In genomic region chr22:19818264-19819208, GRCh38 we compare ENCODE assay signal across 18 cellular contexts. TPM values are rescaled to one million over a fixed set of nuclear protein-coding genes. Genes with fewer than 3 reads are reported as not detected.
DNase-seq lines count a peak whose midpoint lies in the region; ATAC-seq and FAIRE-seq lines count a peak whose summit lies in the region.
"Had no signal": no experiment of that assay in that cellular context is flagged by ENCODE, and none has a peak within 500 bp of the region (broad histone marks: within the 10 kb centered on the region; RNA-seq: fewer than 3 reads in every experiment).

No MANE protein-coding gene starts in this region.

- H3K36me3 Mint-ChIP-seq in activated CD4-positive, alpha-beta memory T cell treated with anti-CD3 and anti-CD28 coated beads, Interleukin-2, amount 10 ng/mL, durations not matched to agents 7 days and 5 days (ENCODE audit: low read depth) = no peaks in the 10 kb centered on the region
- peaks cover 3% of the 10 kb centered on the region for H3K36me3 Mint-ChIP-seq in activated CD4-positive, alpha-beta memory T cell treated with anti-CD3 and anti-CD28 coated beads for 36 hours

- POLR2A ChIA-PET in activated CD4-positive, alpha-beta memory T cell treated with anti-CD3 and anti-CD28 coated beads, Interleukin-2, amount 10 ng/mL, durations not matched to agents 7 days and 5 days (lab: Charles Lee) = no interaction called here
- POLR2A ChIA-PET in activated CD4-positive, alpha-beta memory T cell treated with anti-CD3 and anti-CD28 coated beads for 36 hours (lab: Charles Lee) = no interaction called here

- H3K27ac Mint-ChIP-seq in activated CD4-positive, alpha-beta memory T cell treated with anti-CD3 and anti-CD28 coated beads, Interleukin-2, amount 10 ng/mL, durations not matched to agents 7 days and 5 days = no peak overlapping the region
- H3K27ac Mint-ChIP-seq in activated CD4-positive, alpha-beta memory T cell treated with anti-CD3 and anti-CD28 coated beads for 36 hours = no peak overlapping the region
- H3K27ac Mint-ChIP-seq: activated B cell treated with CpG ODN at 0.5 μM for 24 hours; CD4-positive, alpha-beta memory T cell; T-helper 2 cell treated with Interferon-gamma antibody and Interleukin-4, amounts not matched to agents 5 μg/mL and 100 μg/mL, for 36 hours had no signal

- peak; percentile 68 for FAIRE-seq in urothelium cell line (lab: Jason Lieb, UNC)
- FAIRE-seq: GM18507 had no signal

- no peaks in the 10 kb centered on the region for H3K27me3 Mint-ChIP-seq in activated CD4-positive, alpha-beta memory T cell treated with anti-CD3 and anti-CD28 coated beads, Interleukin-2, amount 10 ng/mL, durations not matched to agents 7 days and 5 days
- H3K27me3 Mint-ChIP-seq in activated CD4-positive, alpha-beta memory T cell treated with anti-CD3 and anti-CD28 coated beads for 36 hours = no peaks in the 10 kb centered on the region
- H3K27me3 Mint-ChIP-seq: activated B cell treated with CpG ODN at 0.5 μM for 24 hours; CD4-positive, alpha-beta memory T cell; naive thymus-derived CD4-positive, alpha-beta T cell had no signal

- no peak overlapping the region for H3K4me3 Mint-ChIP-seq in activated CD4-positive, alpha-beta memory T cell treated with anti-CD3 and anti-CD28 coated beads, Interleukin-2, amount 10 ng/mL, durations not matched to agents 7 days and 5 days
- H3K4me3 Mint-ChIP-seq in activated CD4-positive, alpha-beta memory T cell treated with anti-CD3 and anti-CD28 coated beads for 36 hours = no peak overlapping the region
- H3K4me3 Mint-ChIP-seq: activated B cell treated with CpG ODN at 0.5 μM for 24 hours; CD4-positive, alpha-beta memory T cell; naive thymus-derived CD4-positive, alpha-beta T cell; T-helper 2 cell treated with Interferon-gamma antibody and Interleukin-4, amounts not matched to agents 5 μg/mL and 100 μg/mL, for 36 hours had no signal

- DNase-seq in activated CD4-positive, alpha-beta memory T cell treated with anti-CD3 and anti-CD28 coated beads, Interleukin-2, amount 10 ng/mL, durations not matched to agents 7 days and 5 days = peak; percentile 12
- no peak for DNase-seq in activated CD4-positive, alpha-beta memory T cell treated with anti-CD3 and anti-CD28 coated beads for 36 hours
- DNase-seq in activated CD8-positive, alpha-beta memory T cell treated with anti-CD3 and anti-CD28 coated beads, Interleukin-2, amount 50 U/mL, for 4 hours = peak; percentile 7
- DNase-seq in mesenteric fat pad (ENCODE audit: low spot score) (peak; percentile 87), urothelium cell line (ENCODE audit: low spot score) (no peak), NCI-H345 (lab: John Stamatoyannopoulos, UW) (no peak), hepatic stellate cell (ENCODE audit: low spot score) (no peak)
- DNase-seq: activated B cell treated with CpG ODN at 0.5 μM for 24 hours; amniotic stem cell; CD4-positive, alpha-beta memory T cell; GOT3; NCI-H748 treated with DMSO at 0.1 percent for 48 hours had no signal

- no peaks in the 10 kb centered on the region for H3K9me3 Mint-ChIP-seq in activated CD4-positive, alpha-beta memory T cell treated with anti-CD3 and anti-CD28 coated beads, Interleukin-2, amount 10 ng/mL, durations not matched to agents 7 days and 5 days
- no peaks in the 10 kb centered on the region for H3K9me3 Mint-ChIP-seq in activated CD4-positive, alpha-beta memory T cell treated with anti-CD3 and anti-CD28 coated beads for 36 hours
- H3K9me3 Mint-ChIP-seq: activated B cell treated with CpG ODN at 0.5 μM for 24 hours; CD4-positive, alpha-beta memory T cell; naive thymus-derived CD4-positive, alpha-beta T cell; T-helper 2 cell treated with Interferon-gamma antibody and Interleukin-4, amounts not matched to agents 5 μg/mL and 100 μg/mL, for 36 hours had no signal

- intact Hi-C loops in activated CD4-positive, alpha-beta memory T cell treated with anti-CD3 and anti-CD28 coated beads for 36 hours (cut with micrococcal nuclease) = no loop called here

- CTCF ChIA-PET in activated CD4-positive, alpha-beta memory T cell treated with anti-CD3 and anti-CD28 coated beads, Interleukin-2, amount 10 ng/mL, durations not matched to agents 7 days and 5 days (lab: Charles Lee) = no interaction called here
- CTCF ChIA-PET in activated CD4-positive, alpha-beta memory T cell treated with anti-CD3 and anti-CD28 coated beads for 36 hours (lab: Charles Lee) = no interaction called here

- no peaks in the 10 kb centered on the region for H3K4me1 Mint-ChIP-seq in activated CD4-positive, alpha-beta memory T cell treated with anti-CD3 and anti-CD28 coated beads, Interleukin-2, amount 10 ng/mL, durations not matched to agents 7 days and 5 days
- no peaks in the 10 kb centered on the region for H3K4me1 Mint-ChIP-seq in activated CD4-positive, alpha-beta memory T cell treated with anti-CD3 and anti-CD28 coated beads for 36 hours (ENCODE audit: low read depth)
- H3K4me1 Mint-ChIP-seq: activated B cell treated with CpG ODN at 0.5 μM for 24 hours had no signal

- no peak for ATAC-seq in HG02840 (IDR thresholded peaks at IDR 0.05; ENCODE audit: low FRiP score, unreplicated experiment)
- ATAC-seq: naive thymus-derived CD4-positive, alpha-beta T cell had no signal

RNA-seq across cellular contexts. Expression of gene GNB1L, which starts 36.1 kb away (rescaled TPM):
- 1 to 10 TPM; 7.4 to 8.7 TPM for total RNA-seq in activated CD4-positive, alpha-beta memory T cell treated with anti-CD3 and anti-CD28 coated beads, Interleukin-2, amount 10 ng/mL, durations not matched to agents 7 days and 5 days
- 10 to 100 TPM; 11.3 to 12.3 TPM for total RNA-seq in activated CD4-positive, alpha-beta memory T cell treated with anti-CD3 and anti-CD28 coated beads for 36 hours
- 4.2 TPM for total RNA-seq in mesenteric fat pad

RNA-seq across cellular contexts. Expression of gene RTL10, which starts 36.1 kb away (rescaled TPM):
- 10 to 100 TPM; 13.3 to 13.5 TPM for total RNA-seq in activated CD4-positive, alpha-beta memory T cell treated with anti-CD3 and anti-CD28 coated beads, Interleukin-2, amount 10 ng/mL, durations not matched to agents 7 days and 5 days
- 10 to 100 TPM; 11.5 to 13.5 TPM for total RNA-seq in activated CD4-positive, alpha-beta memory T cell treated with anti-CD3 and anti-CD28 coated beads for 36 hours
- 8.4 TPM for total RNA-seq in mesenteric fat pad

RNA-seq across cellular contexts. Expression of gene TBX1, which starts 58.0 kb away (rescaled TPM):
- total RNA-seq in activated CD4-positive, alpha-beta memory T cell treated with anti-CD3 and anti-CD28 coated beads, Interleukin-2, amount 10 ng/mL, durations not matched to agents 7 days and 5 days = not detected
- not detected for total RNA-seq in activated CD4-positive, alpha-beta memory T cell treated with anti-CD3 and anti-CD28 coated beads for 36 hours
- 3.0 TPM for total RNA-seq in mesenteric fat pad
- total RNA-seq: activated B cell treated with CpG ODN at 0.5 μM for 24 hours; CD4-positive, alpha-beta memory T cell; smooth muscle cell; temporal lobe had no signal

Comparison
In these comparisons a context has a peak if more than half of its experiments do, and no peak if none do; other contexts are left out.
1. DNase-seq: peak in activated CD4-positive, alpha-beta memory T cell treated with anti-CD3 and anti-CD28 coated beads, Interleukin-2, amount 10 ng/mL, durations not matched to agents 7 days and 5 days (single experiment), activated CD8-positive, alpha-beta memory T cell treated with anti-CD3 and anti-CD28 coated beads, Interleukin-2, amount 50 U/mL, for 4 hours (single experiment) and mesenteric fat pad (single experiment); none in activated CD4-positive, alpha-beta memory T cell treated with anti-CD3 and anti-CD28 coated beads for 36 hours (single experiment), urothelium cell line (single experiment), NCI-H345 (single experiment) and hepatic stellate cell (single experiment).